Comparison of ENCODE assay signal across 17 cellular contexts in the genomic region with DNA sequence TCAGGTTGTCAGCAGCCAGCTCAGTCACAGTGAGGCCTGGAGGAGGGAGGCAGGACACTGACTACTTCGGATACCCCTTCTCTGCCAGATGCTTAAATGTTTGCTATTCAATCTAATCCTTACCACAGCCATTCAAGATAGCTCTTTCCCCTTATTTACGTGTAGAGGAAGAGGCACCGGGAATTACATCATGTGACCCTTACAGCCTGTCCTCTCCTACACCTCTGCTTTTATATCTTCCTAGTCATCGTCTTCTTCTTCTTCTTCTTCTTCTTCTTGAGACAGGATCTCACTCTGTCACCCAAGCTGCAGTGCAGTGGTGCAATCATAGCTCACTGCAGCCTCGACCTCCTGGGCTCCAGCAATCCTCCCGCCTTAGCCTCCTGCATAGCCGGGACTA.
DNase-seq lines count a peak whose midpoint lies in the region; ATAC-seq and TF ChIP-seq lines count a peak whose summit lies in the region.
"Had no signal": no experiment of that assay in that cellular context is flagged by ENCODE, and none has a peak within 500 bp of the region (broad histone marks: within the 10 kb centered on the region; RNA-seq: fewer than 3 reads in every experiment).

No MANE protein-coding gene starts in this region.

- peaks cover 14% of the 10 kb centered on the region for H3K9me3 Mint-ChIP-seq in activated naive CD4-positive, alpha-beta T cell treated with anti-CD3 and anti-CD28 coated beads, Interleukin-2, amount 10 ng/mL, durations not matched to agents 7 days and 5 days
- H3K9me3 Mint-ChIP-seq in activated B cell treated with CpG ODN at 0.5 μM for 24 hours, result no peaks in the 10 kb centered on the region
- H3K9me3 Mint-ChIP-seq in memory B cell, result no peaks in the 10 kb centered on the region
- peaks cover 9% of the 10 kb centered on the region for H3K9me3 Mint-ChIP-seq in type B pancreatic cell

- peak overlapping the region; percentile 96 for H3K27ac Mint-ChIP-seq in activated naive CD4-positive, alpha-beta T cell treated with anti-CD3 and anti-CD28 coated beads, Interleukin-2, amount 10 ng/mL, durations not matched to agents 7 days and 5 days
- H3K27ac Mint-ChIP-seq in activated B cell treated with CpG ODN at 0.5 μM for 24 hours (peak overlapping the region; percentile 93), memory B cell (peak overlapping the region; percentile 90), type B pancreatic cell (no peak overlapping the region)
- H3K27ac Mint-ChIP-seq: WTC11 had no signal

- peaks cover 8% of the 10 kb centered on the region for H3K27me3 Mint-ChIP-seq in activated naive CD4-positive, alpha-beta T cell treated with anti-CD3 and anti-CD28 coated beads, Interleukin-2, amount 10 ng/mL, durations not matched to agents 7 days and 5 days
- H3K27me3 Mint-ChIP-seq in activated B cell treated with CpG ODN at 0.5 μM for 24 hours (no peaks in the 10 kb centered on the region), memory B cell (no peaks in the 10 kb centered on the region), type B pancreatic cell (no peaks in the 10 kb centered on the region)

- no peak for ATAC-seq in activated B cell treated with CpG ODN at 0.5 μM for 24 hours (ENCODE audit: low read depth)
- ATAC-seq in memory B cell (ENCODE audit: low read depth), result no peak
- ATAC-seq in GM21717 (IDR thresholded peaks at IDR 0.05; ENCODE audit: unreplicated experiment), result no peak
- ATAC-seq: body of pancreas, sciatic nerve, WTC11 had no signal

- intact Hi-C loops in activated B cell treated with CpG ODN at 0.5 μM for 24 hours (cut with micrococcal nuclease), result loop anchor here (5.0 to 10.0 kb wide), 4 partner anchors 157 to 1977 kb away; a partner anchor contains a TSS

- CTCF ChIA-PET in activated naive CD4-positive, alpha-beta T cell treated with anti-CD3 and anti-CD28 coated beads, Interleukin-2, amount 10 ng/mL, durations not matched to agents 7 days and 5 days (lab: Charles Lee), result interaction anchor here (0.6 to 2.1 kb wide), 5 partner anchors 13 to 208 kb away, joined by 3 to 7 read pairs (median 3); no protein-coding TSS in a partner anchor
- CTCF ChIA-PET in activated B cell treated with CpG ODN at 0.5 μM for 24 hours (lab: Charles Lee), result interaction anchor here (4.5 kb wide), 1 partner anchor 115 kb away, joined by 27 read pairs; no protein-coding TSS in a partner anchor

- peaks cover 55% of the 10 kb centered on the region for H3K36me3 Mint-ChIP-seq in activated naive CD4-positive, alpha-beta T cell treated with anti-CD3 and anti-CD28 coated beads, Interleukin-2, amount 10 ng/mL, durations not matched to agents 7 days and 5 days
- H3K36me3 Mint-ChIP-seq in activated B cell treated with CpG ODN at 0.5 μM for 24 hours (ENCODE audit: low read depth) (peaks cover 38% of the 10 kb centered on the region), memory B cell (peaks cover 18% of the 10 kb centered on the region), type B pancreatic cell (no peaks in the 10 kb centered on the region)

- TF ChIP-seq CTCF in activated B cell treated with CpG ODN at 0.5 μM for 24 hours (IDR thresholded peaks at IDR 0.05) (no peak), type B pancreatic cell (conservative IDR thresholded peaks at IDR 0.05) (no peak)

- H3K4me1 Mint-ChIP-seq in activated naive CD4-positive, alpha-beta T cell treated with anti-CD3 and anti-CD28 coated beads, Interleukin-2, amount 10 ng/mL, durations not matched to agents 7 days and 5 days, result peaks cover 58% of the 10 kb centered on the region
- H3K4me1 Mint-ChIP-seq in activated B cell treated with CpG ODN at 0.5 μM for 24 hours, result peaks cover 84% of the 10 kb centered on the region
- peaks cover 49% of the 10 kb centered on the region for H3K4me1 Mint-ChIP-seq in memory B cell
- H3K4me1 Mint-ChIP-seq in type B pancreatic cell (ENCODE audit: unreplicated experiment), result peaks cover 5% of the 10 kb centered on the region

- peak overlapping the region; percentile 86 for H3K4me3 Mint-ChIP-seq in activated naive CD4-positive, alpha-beta T cell treated with anti-CD3 and anti-CD28 coated beads, Interleukin-2, amount 10 ng/mL, durations not matched to agents 7 days and 5 days
- H3K4me3 Mint-ChIP-seq in activated B cell treated with CpG ODN at 0.5 μM for 24 hours (peak overlapping the region; percentile 91), memory B cell (peak overlapping the region; percentile 92), type B pancreatic cell (no peak overlapping the region)
- H3K4me3 Mint-ChIP-seq: H9, WTC11 had no signal

- no peak for DNase-seq in activated naive CD4-positive, alpha-beta T cell treated with anti-CD3 and anti-CD28 coated beads, Interleukin-2, amount 10 ng/mL, durations not matched to agents 7 days and 5 days
- DNase-seq in activated naive CD4-positive, alpha-beta T cell treated with Interleukin-2 at 50 U/mL for 16 hours, result no peak
- DNase-seq in activated B cell treated with CpG ODN at 0.5 μM for 24 hours, result no peak
- DNase-seq in memory B cell (ENCODE audit: low spot score in 2 of 2), result no peak
- DNase-seq in type B pancreatic cell (ENCODE audit: extremely low spot score, unreplicated experiment), result no peak
- DNase-seq in DMS53 (lab: John Stamatoyannopoulos, UW), result no peak
- no peak for DNase-seq in SHP77 (lab: John Stamatoyannopoulos, UW)
- DNase-seq: body of pancreas; H9; hippocampal formation; IMR-90; NCI-H2227 treated with DMSO at 0.1 percent for 48 hours; OCI-M1; stimulated activated CD4-positive, alpha-beta T cell treated with anti-CD3 and anti-CD28 coated beads, Interleukin-4, amount 100 ng/mL, for 4 hours had no signal

- POLR2A ChIA-PET in activated B cell treated with CpG ODN at 0.5 μM for 24 hours (lab: Charles Lee), result interaction anchor here (0.6 to 6.8 kb wide), 10 partner anchors 12 to 206 kb away, joined by 3 to 72 read pairs (median 6); no protein-coding TSS in a partner anchor
